In the genomic region with DNA sequence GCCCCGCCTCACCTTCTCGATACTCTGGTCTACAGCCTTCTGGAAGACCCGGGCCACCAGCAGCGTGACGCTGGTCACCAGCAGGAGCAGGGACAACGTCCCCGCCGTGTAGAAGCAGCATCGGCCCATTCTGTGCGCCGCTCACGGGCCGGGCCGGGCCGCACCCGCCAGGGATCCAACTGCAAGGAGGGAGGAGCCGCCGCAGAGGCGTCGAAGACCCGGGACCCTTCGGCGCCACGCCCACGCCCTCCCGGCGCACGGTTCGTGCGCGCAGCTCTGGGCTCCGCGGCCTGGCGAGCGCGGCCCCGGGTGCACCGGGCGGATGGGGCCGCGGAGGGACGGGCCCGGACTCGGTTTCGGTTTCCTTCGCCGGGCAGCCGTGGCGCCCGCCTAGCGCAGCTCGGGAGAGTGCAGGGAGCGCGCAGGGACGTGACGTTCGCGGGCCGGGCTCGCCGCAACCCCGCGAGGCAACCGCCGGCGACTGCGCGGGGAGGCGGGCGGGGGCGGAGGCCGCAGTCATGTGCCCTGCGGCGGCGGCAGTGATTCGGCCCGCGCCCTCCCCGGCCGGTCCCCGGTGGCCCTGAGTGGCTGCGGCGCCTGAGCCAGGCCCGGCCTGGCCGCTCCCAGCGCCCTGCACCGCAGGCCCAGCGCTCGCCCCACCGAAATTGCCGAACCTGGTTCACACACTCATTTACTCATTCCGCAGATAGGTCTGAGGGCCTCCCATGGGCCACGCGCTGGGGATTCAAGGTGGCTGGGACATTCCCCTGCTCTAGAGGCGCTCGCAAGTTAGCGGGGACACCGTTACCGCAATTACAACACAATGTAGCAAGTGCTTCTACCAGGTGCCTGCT, we compare ENCODE assay signal across 8 cellular contexts. TPM values are rescaled to one million over a fixed set of nuclear protein-coding genes. Genes with fewer than 3 reads are reported as not detected.
DNase-seq lines count a peak whose midpoint lies in the region; ATAC-seq and TF ChIP-seq lines count a peak whose summit lies in the region.

A gene with protein sequence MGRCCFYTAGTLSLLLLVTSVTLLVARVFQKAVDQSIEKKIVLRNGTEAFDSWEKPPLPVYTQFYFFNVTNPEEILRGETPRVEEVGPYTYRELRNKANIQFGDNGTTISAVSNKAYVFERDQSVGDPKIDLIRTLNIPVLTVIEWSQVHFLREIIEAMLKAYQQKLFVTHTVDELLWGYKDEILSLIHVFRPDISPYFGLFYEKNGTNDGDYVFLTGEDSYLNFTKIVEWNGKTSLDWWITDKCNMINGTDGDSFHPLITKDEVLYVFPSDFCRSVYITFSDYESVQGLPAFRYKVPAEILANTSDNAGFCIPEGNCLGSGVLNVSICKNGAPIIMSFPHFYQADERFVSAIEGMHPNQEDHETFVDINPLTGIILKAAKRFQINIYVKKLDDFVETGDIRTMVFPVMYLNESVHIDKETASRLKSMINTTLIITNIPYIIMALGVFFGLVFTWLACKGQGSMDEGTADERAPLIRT (minus strand): TSS at position 410 of the 854 bp plus-strand sequence. CDS start 281 bp downstream, at position 129.

- POLR2A ChIA-PET in naive thymus-derived CD8-positive, alpha-beta T cell (lab: Charles Lee), result interaction anchor here (1.3 to 1.9 kb wide), 4 partner anchors 10 to 66 kb away, joined by 4 to 13 read pairs (median 6); a partner anchor contains a TSS

- H3K36me3 ChIP-seq in fibroblast of lung (ENCODE audit: control insufficient read depth, insufficient read depth, low read length), result no peaks in the 10 kb centered on the region

- peak within 1 kb of the TSS; percentile 96 for H3K27ac ChIP-seq in fibroblast of lung (ENCODE audit: insufficient read depth, low read length)

- peak within 1 kb of the TSS; percentile 91 for H3K9ac ChIP-seq in fibroblast of lung (ENCODE audit: insufficient read depth, low read length)

- peak within 1 kb of the TSS; percentile 85 to 99 (median 94) for H3K4me3 Mint-ChIP-seq in naive thymus-derived CD8-positive, alpha-beta T cell
- H3K4me3 Mint-ChIP-seq in stimulated activated naive CD8-positive, alpha-beta T cell treated with anti-CD3 and anti-CD28 coated beads, Interleukin-15, Interleukin-2, amounts not matched to agents 100 ng/mL and 50 ng/mL, for 24 hours, result peak within 1 kb of the TSS; percentile 84

- H3K9me3 Mint-ChIP-seq in naive thymus-derived CD8-positive, alpha-beta T cell, result no peaks in the 10 kb centered on the region
- no peaks in the 10 kb centered on the region for H3K9me3 Mint-ChIP-seq in stimulated activated naive CD8-positive, alpha-beta T cell treated with anti-CD3 and anti-CD28 coated beads, Interleukin-15, Interleukin-2, amounts not matched to agents 100 ng/mL and 50 ng/mL, for 24 hours

- no peak for TF ChIP-seq CTCF in fibroblast of lung (conservative IDR thresholded peaks at IDR 0.05 in 1 of 2, IDR thresholded peaks at IDR 0.05 in 1 of 2; ENCODE audit: low read depth in 1 of 2, low read length in 2 of 2)

- H3K4me2 ChIP-seq in fibroblast of lung (ENCODE audit: extremely low read depth, insufficient read depth, low read length), result peak within 1 kb of the TSS; percentile 99

- no peaks in the 10 kb centered on the region for H3K27me3 ChIP-seq in fibroblast of lung (ENCODE audit: control insufficient read depth, insufficient read depth, low read length)

- no peaks in the 10 kb centered on the region for H3K27me3 Mint-ChIP-seq in naive thymus-derived CD8-positive, alpha-beta T cell
- H3K27me3 Mint-ChIP-seq in stimulated activated naive CD8-positive, alpha-beta T cell treated with anti-CD3 and anti-CD28 coated beads, Interleukin-15, Interleukin-2, amounts not matched to agents 100 ng/mL and 50 ng/mL, for 24 hours, result peaks cover 3% of the 10 kb centered on the region

- peaks cover 0 to 8% (median 0%) of the 10 kb centered on the region in 3 donors for H3K36me3 Mint-ChIP-seq in naive thymus-derived CD8-positive, alpha-beta T cell
- no peaks in the 10 kb centered on the region for H3K36me3 Mint-ChIP-seq in stimulated activated naive CD8-positive, alpha-beta T cell treated with anti-CD3 and anti-CD28 coated beads, Interleukin-15, Interleukin-2, amounts not matched to agents 100 ng/mL and 50 ng/mL, for 24 hours (ENCODE audit: low read depth)

- ATAC-seq in GM21381 (IDR thresholded peaks at IDR 0.05; ENCODE audit: unreplicated experiment), result peak; percentile 70
- peak; percentile 67 to 73 for ATAC-seq in naive thymus-derived CD8-positive, alpha-beta T cell

- no peaks in the 10 kb centered on the region for H3K9me3 ChIP-seq in fibroblast of lung (ENCODE audit: control insufficient read depth, insufficient read depth, low read depth, low read length)

- H3K4me3 ChIP-seq in fibroblast of lung (replicated peaks in 1 of 4; ENCODE audit: control extremely low read depth in 1 of 4, insufficient read depth in 1 of 4, low read depth in 3 of 4, low read length in 4 of 4), result peak within 1 kb of the TSS; percentile 68 to 94 (median 88)

- no peaks in the 10 kb centered on the region for H4K20me1 ChIP-seq in fibroblast of lung (ENCODE audit: control insufficient read depth, extremely low read depth, insufficient read depth, low read length)

- H3K4me1 Mint-ChIP-seq in naive thymus-derived CD8-positive, alpha-beta T cell, result peaks cover 26 to 67% (median 64%) of the 10 kb centered on the region in 4 donors
- H3K4me1 Mint-ChIP-seq in stimulated activated naive CD8-positive, alpha-beta T cell treated with anti-CD3 and anti-CD28 coated beads, Interleukin-15, Interleukin-2, amounts not matched to agents 100 ng/mL and 50 ng/mL, for 24 hours (ENCODE audit: low read depth), result peaks cover 32% of the 10 kb centered on the region

- peaks cover 47% of the 10 kb centered on the region for H3K79me2 ChIP-seq in fibroblast of lung (ENCODE audit: control insufficient read depth, insufficient read depth, low read length)

- H2AFZ ChIP-seq in fibroblast of lung (ENCODE audit: low read length), result peak within 1 kb of the TSS; percentile 57

- H3K4me1 ChIP-seq in fibroblast of lung (ENCODE audit: control insufficient read depth, extremely low read depth, insufficient read depth, low read length), result peaks cover 14% of the 10 kb centered on the region

- H3K27ac Mint-ChIP-seq in naive thymus-derived CD8-positive, alpha-beta T cell, result peak within 1 kb of the TSS; percentile 89 to 99 (median 98)
- H3K27ac Mint-ChIP-seq in stimulated activated naive CD8-positive, alpha-beta T cell treated with anti-CD3 and anti-CD28 coated beads, Interleukin-15, Interleukin-2, amounts not matched to agents 100 ng/mL and 50 ng/mL, for 24 hours, result peak within 1 kb of the TSS; percentile 81

- peak; percentile 28 for DNase-seq in DMS114 treated with DMSO at 0.1 percent for 48 hours (lab: John Stamatoyannopoulos, UW; ENCODE audit: unreplicated experiment)
- peak in 74 of 76 experiments; percentile 4 to 81 (median 66) for DNase-seq in HUDEP-2 (lab: John Stamatoyannopoulos, UW; ENCODE audit: unreplicated experiment in 76 of 76)
- DNase-seq in activated T-helper 1 cell treated with anti-CD3 and anti-CD28 coated beads, Interleukin-2, amount 50 U/mL, for 16 hours (ENCODE audit: low read depth in 1 of 2, low spot score in 1 of 2), result peak; percentile 28 to 56
- peak; percentile 85 to 89 for DNase-seq in fibroblast of lung (ENCODE audit: low read depth in 2 of 2)
- peak; percentile 61 to 84 (median 74) for DNase-seq in naive thymus-derived CD8-positive, alpha-beta T cell

TF ChIP-seq in PFSK-1, 5 proteins besides CTCF, POLR2A, EP300 and RAD21:
- TF ChIP-seq, protein P1, sequence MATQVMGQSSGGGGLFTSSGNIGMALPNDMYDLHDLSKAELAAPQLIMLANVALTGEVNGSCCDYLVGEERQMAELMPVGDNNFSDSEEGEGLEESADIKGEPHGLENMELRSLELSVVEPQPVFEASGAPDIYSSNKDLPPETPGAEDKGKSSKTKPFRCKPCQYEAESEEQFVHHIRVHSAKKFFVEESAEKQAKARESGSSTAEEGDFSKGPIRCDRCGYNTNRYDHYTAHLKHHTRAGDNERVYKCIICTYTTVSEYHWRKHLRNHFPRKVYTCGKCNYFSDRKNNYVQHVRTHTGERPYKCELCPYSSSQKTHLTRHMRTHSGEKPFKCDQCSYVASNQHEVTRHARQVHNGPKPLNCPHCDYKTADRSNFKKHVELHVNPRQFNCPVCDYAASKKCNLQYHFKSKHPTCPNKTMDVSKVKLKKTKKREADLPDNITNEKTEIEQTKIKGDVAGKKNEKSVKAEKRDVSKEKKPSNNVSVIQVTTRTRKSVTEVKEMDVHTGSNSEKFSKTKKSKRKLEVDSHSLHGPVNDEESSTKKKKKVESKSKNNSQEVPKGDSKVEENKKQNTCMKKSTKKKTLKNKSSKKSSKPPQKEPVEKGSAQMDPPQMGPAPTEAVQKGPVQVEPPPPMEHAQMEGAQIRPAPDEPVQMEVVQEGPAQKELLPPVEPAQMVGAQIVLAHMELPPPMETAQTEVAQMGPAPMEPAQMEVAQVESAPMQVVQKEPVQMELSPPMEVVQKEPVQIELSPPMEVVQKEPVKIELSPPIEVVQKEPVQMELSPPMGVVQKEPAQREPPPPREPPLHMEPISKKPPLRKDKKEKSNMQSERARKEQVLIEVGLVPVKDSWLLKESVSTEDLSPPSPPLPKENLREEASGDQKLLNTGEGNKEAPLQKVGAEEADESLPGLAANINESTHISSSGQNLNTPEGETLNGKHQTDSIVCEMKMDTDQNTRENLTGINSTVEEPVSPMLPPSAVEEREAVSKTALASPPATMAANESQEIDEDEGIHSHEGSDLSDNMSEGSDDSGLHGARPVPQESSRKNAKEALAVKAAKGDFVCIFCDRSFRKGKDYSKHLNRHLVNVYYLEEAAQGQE (IDR thresholded peaks at IDR 0.05; ENCODE audit: insufficient read depth in 1 of 2, low read depth in 2 of 2, low read length in 2 of 2), result no peak
- peak; percentile 54 for TF ChIP-seq POLR2AphosphoS5 (IDR thresholded peaks at IDR 0.05; ENCODE audit: low read depth, low read length)
TF ChIP-seq in PFSK-1: peak in this region for 1.

RNA-seq across cellular contexts. Expression of the gene that starts here (rescaled TPM):
- polyA plus RNA-seq in PFSK-1 (2012; ENCODE audit: insufficient read length, low read depth), result 65.4 TPM
- total RNA-seq in fibroblast of lung, result 266 and 365 TPM in 2 replicates
- polyA plus RNA-seq in fibroblast of lung, result 149 and 195 TPM in 2 replicates
- 134 and 143 TPM in 2 replicates for polyA plus RNA-seq in fibroblast of lung (2012)
- 71.7 and 73.2 TPM in 2 replicates for polyA minus RNA-seq in fibroblast of lung (ENCODE audit: low replicate concordance)
- total RNA-seq in naive thymus-derived CD8-positive, alpha-beta T cell, result 10 to 100 TPM; 23.2 to 25.8 TPM
- polyA plus RNA-seq in naive thymus-derived CD8-positive, alpha-beta T cell, result 10 to 100 TPM; 11.0 to 14.3 (median 14.0) TPM

Comparison
In these comparisons a context has a peak if more than half of its experiments do, and no peak if none do; other contexts are left out.
1. Peak in every context shown above with its lines: DNase-seq, ATAC-seq, H3K4me3 ChIP-seq and H3K27ac ChIP-seq.
2. RNA of the gene that starts here (polyA plus RNA-seq): 134 to 195 TPM in fibroblast of lung; 11.0 to 14.3 TPM in naive thymus-derived CD8-positive, alpha-beta T cell; every median in the first group is over 4 times any median in the second.
3. DNase-seq: peak in every context shown above with its lines; median percentile 87 in fibroblast of lung; 74 in naive thymus-derived CD8-positive, alpha-beta T cell; 66 in HUDEP-2; 42 in activated T-helper 1 cell treated with anti-CD3 and anti-CD28 coated beads, Interleukin-2, amount 50 U/mL, for 16 hours; 28 in DMS114 treated with DMSO at 0.1 percent for 48 hours.